Comparison of ENCODE assay signal across 13 cellular contexts in the genomic region with DNA sequence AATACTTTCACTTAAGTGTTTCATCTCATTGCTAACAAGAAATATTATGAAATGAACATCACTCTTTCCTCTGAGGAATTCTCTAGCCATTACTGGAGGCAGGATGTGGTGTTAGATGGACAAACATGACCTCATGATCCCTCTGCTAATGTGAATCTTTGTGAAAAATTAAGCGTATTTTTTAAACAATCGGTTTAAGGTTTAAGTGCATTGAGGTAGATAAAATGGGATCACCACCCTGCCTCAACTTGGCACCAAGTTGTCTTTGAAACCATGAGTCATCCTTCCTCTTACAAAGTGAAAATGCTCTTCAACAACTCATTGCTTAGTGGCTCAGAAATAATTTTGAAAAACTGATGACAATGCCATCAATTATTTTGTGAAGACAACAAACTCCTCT.
DNase-seq lines count a peak whose midpoint lies in the region; ATAC-seq and TF ChIP-seq lines count a peak whose summit lies in the region.
"Had no signal": no experiment of that assay in that cellular context is flagged by ENCODE, and none has a peak within 500 bp of the region (broad histone marks: within the 10 kb centered on the region; RNA-seq: fewer than 3 reads in every experiment).

No MANE protein-coding gene starts in this region.

- H3K27me3 Mint-ChIP-seq in activated T-helper 17 cell treated with anti-CD3 and anti-CD28 coated beads, Interleukin-2, amount 50 U/mL, for 72 hours = no peaks in the 10 kb centered on the region

- H3K36me3 ChIP-seq in A673 (ENCODE audit: insufficient read depth, low read length, poor library complexity, severe bottlenecking) = no peaks in the 10 kb centered on the region
- H3K36me3 ChIP-seq: BLaER1 had no signal

- H3K27ac ChIP-seq in A673 (ENCODE audit: low read depth, low read length, poor library complexity, severe bottlenecking) = no peak overlapping the region
- H3K27ac ChIP-seq: BLaER1 had no signal

- no peaks in the 10 kb centered on the region for H3K4me1 ChIP-seq in A673 (ENCODE audit: insufficient read depth, low read length, poor library complexity, severe bottlenecking)
- H3K4me1 ChIP-seq: BLaER1 had no signal

- no peaks in the 10 kb centered on the region for H3K4me1 Mint-ChIP-seq in activated T-helper 17 cell treated with anti-CD3 and anti-CD28 coated beads, Interleukin-2, amount 50 U/mL, for 72 hours

- POLR2A ChIA-PET in A673 (lab: Charles Lee; ENCODE audit: low non-redundant PET) = no interaction called here

- TF ChIP-seq CTCF in A673 (conservative IDR thresholded peaks at IDR 0.05; ENCODE audit: low read depth, low read length) = no peak

- no peak overlapping the region for H3K4me3 Mint-ChIP-seq in activated T-helper 17 cell treated with anti-CD3 and anti-CD28 coated beads, Interleukin-2, amount 50 U/mL, for 72 hours

- peak; percentile 67 for DNase-seq in A673 (ENCODE audit: low spot score)
- DNase-seq in RKO (ENCODE audit: low spot score) = peak; percentile 46
- peak; percentile 63 for DNase-seq in fibroblast of gingiva (ENCODE audit: low read depth)
- DNase-seq in inferior parietal cortex (ENCODE audit: extremely low spot score) = no peak
- DNase-seq in COR-L47 (lab: John Stamatoyannopoulos, UW) = no peak
- DNase-seq: left cardiac atrium; NCI-H1417 treated with DMSO at 0.1 percent for 48 hours; SHP77 treated with DMSO at 0.1 percent for 48 hours; stimulated activated naive CD8-positive, alpha-beta T cell treated with anti-CD3 and anti-CD28 coated beads, Interleukin-15, Interleukin-2, amounts not matched to agents 100 U/mL and 50 U/mL, for 24 hours had no signal

- no peaks in the 10 kb centered on the region for H3K27me3 ChIP-seq in A673 (replicated peaks; ENCODE audit: insufficient read depth, low read depth, low read length, poor library complexity)
- H3K27me3 ChIP-seq: BLaER1 had no signal

- ATAC-seq in GM19463 (IDR thresholded peaks at IDR 0.05; ENCODE audit: unreplicated experiment) (peak; percentile 31), HG03439 (IDR thresholded peaks at IDR 0.05; ENCODE audit: unreplicated experiment) (no peak)
- no peak for ATAC-seq in activated T-helper 17 cell treated with anti-CD3 and anti-CD28 coated beads, Interleukin-2, amount 50 U/mL, for 72 hours (replicated peaks)
- ATAC-seq: stimulated activated naive CD8-positive, alpha-beta T cell treated with anti-CD3 and anti-CD28 coated beads, Interleukin-15, Interleukin-2, amounts not matched to agents 100 U/mL and 50 U/mL, for 24 hours had no signal

- H3K9me3 ChIP-seq in A673 (ENCODE audit: low read depth, low read length, poor library complexity, severe bottlenecking) = no peaks in the 10 kb centered on the region
- H3K9me3 ChIP-seq: BLaER1 had no signal

- no peak overlapping the region for H3K4me3 ChIP-seq in A673 (ENCODE audit: low read depth, low read length, poor library complexity, severe bottlenecking)
- H3K4me3 ChIP-seq: BLaER1 had no signal

- H3K9me3 Mint-ChIP-seq in activated T-helper 17 cell treated with anti-CD3 and anti-CD28 coated beads, Interleukin-2, amount 50 U/mL, for 72 hours = no peaks in the 10 kb centered on the region

- CTCF ChIA-PET in A673 (lab: Charles Lee) = no interaction called here

- H3K36me3 Mint-ChIP-seq in activated T-helper 17 cell treated with anti-CD3 and anti-CD28 coated beads, Interleukin-2, amount 50 U/mL, for 72 hours (ENCODE audit: low read depth) = no peaks in the 10 kb centered on the region

- intact Hi-C loops in A673 (cut with micrococcal nuclease; ENCODE audit: unreplicated experiment) = no loop called here

- no TSS peak for BruUV-seq in A673 (replicated peaks; lab: Mats Ljungman, UMichigan)

- no peak overlapping the region for H3K27ac Mint-ChIP-seq in activated T-helper 17 cell treated with anti-CD3 and anti-CD28 coated beads, Interleukin-2, amount 50 U/mL, for 72 hours

Comparison
In these comparisons a context has a peak if more than half of its experiments do, and no peak if none do; other contexts are left out.
1. DNase-seq: peak in A673 (single experiment), RKO (single experiment) and fibroblast of gingiva (single experiment); none in inferior parietal cortex (single experiment) and COR-L47 (single experiment).